Comparison of ENCODE assay signal across 17 cellular contexts in the genomic region with DNA sequence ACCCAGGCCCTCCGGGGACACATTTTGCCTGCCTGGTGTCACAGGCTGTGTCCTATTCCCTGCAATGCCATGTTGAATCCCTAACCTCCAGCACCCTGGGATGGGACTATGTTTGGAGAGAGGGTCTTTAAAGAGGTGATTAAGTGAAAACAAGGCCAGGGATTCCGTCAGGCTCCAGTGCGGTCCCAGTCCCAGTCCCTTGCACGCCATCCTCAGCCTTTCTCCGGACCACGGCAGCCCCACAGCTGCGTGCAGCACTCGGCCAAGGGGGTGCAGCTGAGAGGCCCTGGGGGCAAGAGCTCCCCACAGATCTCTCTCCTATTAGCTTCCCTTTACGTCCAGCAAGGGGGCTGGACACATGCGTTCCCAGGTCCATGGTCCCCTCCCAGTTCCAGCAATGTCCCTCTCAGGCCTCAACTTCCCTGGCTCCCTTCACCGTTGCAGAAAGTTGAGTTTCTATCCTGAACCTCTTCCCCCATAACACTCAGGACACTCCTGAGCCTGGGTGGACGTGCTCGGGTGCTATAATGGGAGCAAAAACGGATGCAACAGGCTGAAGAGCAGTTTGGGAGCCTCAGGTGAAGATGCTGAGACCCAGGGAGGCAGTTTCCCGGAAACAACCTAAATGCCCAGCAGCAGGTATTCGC.
A peak's percentile ranks its signal among the peaks of the same experiment; 100 is the strongest.
DNase-seq lines count a peak whose midpoint lies in the region; ATAC-seq and TF ChIP-seq lines count a peak whose summit lies in the region.
"Had no signal": no experiment of that assay in that cellular context is flagged by ENCODE, and none has a peak within 500 bp of the region (broad histone marks: within the 10 kb centered on the region; RNA-seq: fewer than 3 reads in every experiment).

No MANE protein-coding gene starts in this region.

- peaks cover 12% of the 10 kb centered on the region for H3K27me3 Mint-ChIP-seq in osteocyte (ENCODE audit: unreplicated experiment)

- no peak overlapping the region for H3K4me3 Mint-ChIP-seq in osteocyte (ENCODE audit: unreplicated experiment)
- H3K4me3 Mint-ChIP-seq: B cell; CD8-positive, alpha-beta T cell had no signal

- intact Hi-C loops in heart left ventricle (cut with DNase I) (no loop called here), Right ventricle myocardium inferior (cut with DNase I) (no loop called here), OCI-LY7 (cut with micrococcal nuclease; ENCODE audit: unreplicated experiment) (no loop called here)

- no peak overlapping the region for H3K4me3 ChIP-seq in right atrium auricular region
- H3K4me3 ChIP-seq in heart left ventricle = no peak overlapping the region
- no peak overlapping the region for H3K4me3 ChIP-seq in OCI-LY7 (ENCODE audit: low read depth, low read length, poor library complexity, severe bottlenecking)
- H3K4me3 ChIP-seq: BLaER1 treated with 17β-estradiol and CSF1 and Interleukin-3, amounts not matched to agents 10 nM and 100 nM had no signal

- H3K4me2 ChIP-seq in OCI-LY7 (ENCODE audit: low read length) = no peak overlapping the region
- H3K4me2 ChIP-seq: BLaER1 treated with 17β-estradiol and CSF1 and Interleukin-3, amounts not matched to agents 10 nM and 100 nM had no signal

- H3K36me3 Mint-ChIP-seq in osteocyte (ENCODE audit: unreplicated experiment) = no peaks in the 10 kb centered on the region
- H3K36me3 Mint-ChIP-seq: CD8-positive, alpha-beta T cell had no signal

- ATAC-seq in heart left ventricle (no peak), Right ventricle myocardium inferior (no peak)
- ATAC-seq: CD8-positive, alpha-beta T cell had no signal

- H3K9me2 ChIP-seq in OCI-LY7 (ENCODE audit: insufficient read depth, low read length) = no peaks in the 10 kb centered on the region

- H3K79me2 ChIP-seq in OCI-LY7 (ENCODE audit: insufficient read depth, low read depth, low read length) = no peaks in the 10 kb centered on the region

- no peaks in the 10 kb centered on the region for H3K27me3 ChIP-seq in right atrium auricular region
- peaks cover 0 to 6% (median 0%) of the 10 kb centered on the region in 9 donors for H3K27me3 ChIP-seq in heart left ventricle
- H3K27me3 ChIP-seq: BLaER1 treated with 17β-estradiol and CSF1 and Interleukin-3, amounts not matched to agents 10 nM and 100 nM had no signal

- no peak overlapping the region for H3K27ac Mint-ChIP-seq in osteocyte (ENCODE audit: unreplicated experiment)
- H3K27ac Mint-ChIP-seq: B cell; CD8-positive, alpha-beta T cell had no signal

- H3K4me1 Mint-ChIP-seq in osteocyte (ENCODE audit: unreplicated experiment) = no peaks in the 10 kb centered on the region
- H3K4me1 Mint-ChIP-seq: B cell had no signal

- no peak overlapping the region for H2AFZ ChIP-seq in OCI-LY7 (ENCODE audit: low read length)

- CTCF ChIA-PET in OCI-LY7 (lab: Charles Lee; ENCODE audit: unreplicated experiment) = no interaction called here

- peaks cover 0 to 9% of the 10 kb centered on the region in 2 donors for H3K9me3 ChIP-seq in right atrium auricular region
- H3K9me3 ChIP-seq in heart left ventricle = peaks cover 0 to 8% (median 0%) of the 10 kb centered on the region in 12 donors
- H3K9me3 ChIP-seq in OCI-LY7 (ENCODE audit: low read length) = no peaks in the 10 kb centered on the region
- H3K9me3 ChIP-seq: BLaER1 treated with 17β-estradiol and CSF1 and Interleukin-3, amounts not matched to agents 10 nM and 100 nM had no signal

- no peaks in the 10 kb centered on the region for H3K4me1 ChIP-seq in right atrium auricular region
- H3K4me1 ChIP-seq in heart left ventricle = no peaks in the 10 kb centered on the region
- no peaks in the 10 kb centered on the region for H3K4me1 ChIP-seq in OCI-LY7 (ENCODE audit: insufficient read depth, low read length, poor library complexity, severe bottlenecking)
- H3K4me1 ChIP-seq: BLaER1 treated with 17β-estradiol and CSF1 and Interleukin-3, amounts not matched to agents 10 nM and 100 nM had no signal

- WGBS in heart left ventricle, 4 donors = 73 to 76% (median 75%) methylated on average over 12 to 16 of the region's 16 CpGs

- TF ChIP-seq CTCF in right atrium auricular region (IDR thresholded peaks at IDR 0.05) (no peak), heart left ventricle (IDR thresholded peaks at IDR 0.05) (no peak), osteocyte (IDR thresholded peaks at IDR 0.05) (no peak), OCI-LY7 (conservative IDR thresholded peaks at IDR 0.05; ENCODE audit: low read length) (no peak)

- no peak overlapping the region for H3K27ac ChIP-seq in right atrium auricular region
- no peak overlapping the region for H3K27ac ChIP-seq in heart left ventricle
- no peak overlapping the region for H3K27ac ChIP-seq in OCI-LY7 (ENCODE audit: low read depth, low read length, poor library complexity, severe bottlenecking)
- H3K27ac ChIP-seq: 22Rv1; BLaER1 treated with 17β-estradiol and CSF1 and Interleukin-3, amounts not matched to agents 10 nM and 100 nM; HL-60 had no signal

- POLR2A ChIA-PET in OCI-LY7 (lab: Charles Lee) = no interaction called here

- H3K36me3 ChIP-seq in right atrium auricular region (no peaks in the 10 kb centered on the region), heart left ventricle (no peaks in the 10 kb centered on the region), OCI-LY7 (ENCODE audit: insufficient read depth, low read length) (no peaks in the 10 kb centered on the region)
- H3K36me3 ChIP-seq: BLaER1 treated with 17β-estradiol and CSF1 and Interleukin-3, amounts not matched to agents 10 nM and 100 nM had no signal

- BruUV-seq in OCI-LY7 (replicated peaks; lab: Mats Ljungman, UMichigan) = no TSS peak

- H3K9me3 Mint-ChIP-seq in osteocyte (ENCODE audit: unreplicated experiment) = no peaks in the 10 kb centered on the region

- no peaks in the 10 kb centered on the region for H4K20me1 ChIP-seq in OCI-LY7 (ENCODE audit: insufficient read depth, low read length)

- no peak for TF ChIP-seq POLR2A in heart left ventricle (IDR thresholded peaks at IDR 0.05)

- DNase-seq in right atrium auricular region (ENCODE audit: low spot score) (peak; percentile 28), heart left ventricle (no peak), mesenteric fat pad (ENCODE audit: low spot score) (peak; percentile 71), osteocyte (ENCODE audit: extremely low spot score, unreplicated experiment) (peak; percentile 64), Right ventricle myocardium inferior (ENCODE audit: missing footprints) (no peak), OCI-LY7 (ENCODE audit: low spot score) (no peak), activated gamma-delta T cell treated with Interleukin-2 at 50 U/mL for 16 hours (no peak)
- no peak for DNase-seq in activated CD4-positive, CD25-positive, alpha-beta regulatory T cell treated with anti-CD3 and anti-CD28 coated beads, Interleukin-2, amount 50 U/mL, for 72 hours
- DNase-seq: Calu3; CD8-positive, alpha-beta T cell; DMS79 treated with DMSO at 0.1 percent for 48 hours; GF-D8; HCEC 1CT had no signal

Comparison
In these comparisons a context has a peak if more than half of its experiments do, and no peak if none do; other contexts are left out.
1. DNase-seq: peak in right atrium auricular region (single experiment), mesenteric fat pad (single experiment) and osteocyte (single experiment); none in heart left ventricle (0 of 5), activated CD4-positive, CD25-positive, alpha-beta regulatory T cell treated with anti-CD3 and anti-CD28 coated beads, Interleukin-2, amount 50 U/mL, for 72 hours (single experiment), Right ventricle myocardium inferior (single experiment), OCI-LY7 (single experiment) and activated gamma-delta T cell treated with Interleukin-2 at 50 U/mL for 16 hours (single experiment).